Comparison of ENCODE assay signal across 24 cellular contexts in genomic region chr15:96165775-96166174, GRCh38.
"Had no signal": no experiment of that assay in that cellular context is flagged by ENCODE, and none has a peak within 500 bp of the region (broad histone marks: within the 10 kb centered on the region; RNA-seq: fewer than 3 reads in every experiment).

No MANE protein-coding gene starts in this region.

- H3K36me3 ChIP-seq: cardiac muscle cell, suprapubic skin, upper lobe of left lung had no signal

- H3K4me1 ChIP-seq: parathyroid adenoma, suprapubic skin, upper lobe of left lung had no signal

- H3K4me3 ChIP-seq: cardiac muscle cell, dorsolateral prefrontal cortex, mucosa of descending colon, SK-N-MC, suprapubic skin, upper lobe of left lung had no signal

- H3K9me3 ChIP-seq: mucosa of descending colon, suprapubic skin, upper lobe of left lung had no signal

- ATAC-seq: activated CD4-positive, alpha-beta T cell treated with anti-CD3 and anti-CD28 coated beads for 36 hours; left lobe of liver; mucosa of descending colon; stimulated activated naive CD8-positive, alpha-beta T cell treated with anti-CD3 and anti-CD28 coated beads, Interleukin-15, Interleukin-2, amounts not matched to agents 100 U/mL and 50 U/mL, for 24 hours had no signal

- H3K27ac Mint-ChIP-seq: activated CD4-positive, alpha-beta memory T cell treated with anti-CD3 and anti-CD28 coated beads for 36 hours; activated CD4-positive, alpha-beta T cell treated with anti-CD3 and anti-CD28 coated beads for 36 hours; activated naive CD8-positive, alpha-beta T cell; activated T-helper 1 cell treated with anti-CD3 and anti-CD28 coated beads, Interleukin-12 subunit alpha, Interleukin-12 subunit beta, Interleukin-2, Interleukin-4 antibody, amounts not matched to agents 30 ng/mL and 10 ng/mL and 1 ng/mL, durations not matched to agents 14 hours and 24 hours and 36 hours; endodermal cell; naive B cell; T-helper 2 cell treated with Interferon-gamma antibody and Interleukin-4, amounts not matched to agents 5 μg/mL and 100 μg/mL, for 36 hours; WTC11 had no signal

- H3K4me1 Mint-ChIP-seq: activated CD4-positive, alpha-beta T cell treated with anti-CD3 and anti-CD28 coated beads for 36 hours; naive B cell had no signal

- DNase-seq: activated CD4-positive, alpha-beta memory T cell treated with anti-CD3 and anti-CD28 coated beads for 36 hours; activated CD4-positive, alpha-beta T cell treated with anti-CD3 and anti-CD28 coated beads for 36 hours; activated gamma-delta T cell treated with Interleukin-2 at 50 U/mL for 16 hours; activated T-cell treated with anti-CD3 and anti-CD28 coated beads for 4 hours; dorsolateral prefrontal cortex; endodermal cell; foreskin melanocyte; kidney; mucosa of descending colon; naive B cell; retina; stimulated activated CD4-positive, alpha-beta T cell treated with anti-CD3 and anti-CD28 coated beads, Interleukin-2, amount 100 ng/mL, for 24 hours; stimulated activated naive CD8-positive, alpha-beta T cell treated with anti-CD3 and anti-CD28 coated beads, Interleukin-15, Interleukin-2, amounts not matched to agents 100 U/mL and 50 U/mL, for 24 hours; upper lobe of left lung had no signal

- H3K36me3 Mint-ChIP-seq: activated CD4-positive, alpha-beta memory T cell treated with anti-CD3 and anti-CD28 coated beads for 36 hours; activated naive CD8-positive, alpha-beta T cell; naive B cell had no signal

- H3K4me3 Mint-ChIP-seq: activated CD4-positive, alpha-beta memory T cell treated with anti-CD3 and anti-CD28 coated beads for 36 hours; activated CD4-positive, alpha-beta T cell treated with anti-CD3 and anti-CD28 coated beads for 36 hours; activated naive CD8-positive, alpha-beta T cell; activated T-helper 1 cell treated with anti-CD3 and anti-CD28 coated beads, Interleukin-12 subunit alpha, Interleukin-12 subunit beta, Interleukin-2, Interleukin-4 antibody, amounts not matched to agents 30 ng/mL and 10 ng/mL and 1 ng/mL, durations not matched to agents 14 hours and 24 hours and 36 hours; endodermal cell; naive B cell; T-helper 2 cell treated with Interferon-gamma antibody and Interleukin-4, amounts not matched to agents 5 μg/mL and 100 μg/mL, for 36 hours; WTC11 had no signal

- H3K27ac ChIP-seq: cardiac muscle cell, dorsolateral prefrontal cortex, epithelial cell of prostate, parathyroid adenoma, SK-N-MC, suprapubic skin, upper lobe of left lung had no signal

- H3K9me3 Mint-ChIP-seq: activated CD4-positive, alpha-beta memory T cell treated with anti-CD3 and anti-CD28 coated beads for 36 hours; T-helper 2 cell treated with Interferon-gamma antibody and Interleukin-4, amounts not matched to agents 5 μg/mL and 100 μg/mL, for 36 hours had no signal

- H3K27me3 ChIP-seq: cardiac muscle cell, suprapubic skin, upper lobe of left lung had no signal
